ENCODE assay signal across 15 cellular contexts in the genomic region with DNA sequence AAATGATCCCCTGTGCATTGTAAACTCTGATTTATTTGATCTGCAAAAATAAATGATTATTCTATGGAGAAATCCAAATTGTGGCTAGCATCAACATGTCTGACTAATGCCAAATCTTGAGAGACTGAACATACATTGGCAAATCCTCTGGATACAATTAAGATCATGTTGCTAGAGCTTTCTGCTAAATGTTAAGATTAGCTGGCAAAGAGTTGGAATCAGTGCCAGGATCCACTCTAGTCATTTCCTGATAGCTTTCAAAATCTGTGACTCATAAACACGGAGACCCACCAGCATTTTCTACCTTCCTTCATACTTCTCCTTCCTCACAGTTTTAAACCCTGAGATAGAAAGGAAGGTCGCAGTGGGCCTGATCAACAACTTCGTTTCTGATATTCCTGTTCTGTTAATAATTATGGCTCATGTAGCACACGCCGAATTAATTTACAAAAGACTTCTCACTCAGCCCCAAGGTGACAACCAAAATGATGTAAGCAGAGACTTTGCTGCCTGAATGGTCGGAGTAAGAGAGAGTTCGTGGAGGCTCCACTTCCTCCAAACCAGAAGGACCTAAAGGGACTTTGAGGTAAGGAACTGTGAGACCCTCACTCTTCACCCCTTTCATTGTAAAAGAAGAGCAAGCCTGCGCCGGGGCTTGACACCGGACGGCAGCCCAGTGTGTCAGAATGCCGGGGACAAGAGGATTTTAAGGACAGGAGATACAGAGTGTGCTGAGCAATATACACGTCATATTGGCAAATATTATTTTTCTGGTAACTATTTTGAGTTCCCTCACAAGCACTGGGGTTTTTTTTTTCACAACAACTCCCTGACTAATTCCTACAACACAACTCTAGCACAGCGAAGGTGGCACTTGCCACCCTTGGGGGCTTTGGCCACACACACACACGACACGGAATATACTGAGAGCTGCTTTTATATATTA. TPM values are rescaled to one million over a fixed set of nuclear protein-coding genes. Genes with fewer than 3 reads are reported as not detected.
DNase-seq lines count a peak whose midpoint lies in the region; ATAC-seq, FAIRE-seq and TF ChIP-seq lines count a peak whose summit lies in the region.
"Had no signal": no experiment of that assay in that cellular context is flagged by ENCODE, and none has a peak within 500 bp of the region (broad histone marks: within the 10 kb centered on the region; RNA-seq: fewer than 3 reads in every experiment).

No MANE protein-coding gene starts in this region.

- ATAC-seq in RWPE2 (ENCODE audit: low read depth), result peak; percentile 91
- no peak for ATAC-seq in HG03025 (IDR thresholded peaks at IDR 0.05; ENCODE audit: low FRiP score, unreplicated experiment)
- ATAC-seq: left colon had no signal

- H3K9me3 ChIP-seq in RWPE2 (ENCODE audit: severe bottlenecking) (no peaks in the 10 kb centered on the region), fibroblast of lung (ENCODE audit: control insufficient read depth, insufficient read depth, low read depth, low read length) (no peaks in the 10 kb centered on the region), smooth muscle cell (replicated peaks; ENCODE audit: low read depth) (no peaks in the 10 kb centered on the region)

- H2AFZ ChIP-seq in fibroblast of lung (ENCODE audit: low read length), result no peak overlapping the region
- H2AFZ ChIP-seq in smooth muscle cell (ENCODE audit: low read depth), result no peak overlapping the region

- H3F3A ChIP-seq in smooth muscle cell (ENCODE audit: low read depth), result no peaks in the 10 kb centered on the region

- peaks cover 7% of the 10 kb centered on the region for H3K4me1 Mint-ChIP-seq in progenitor cell of endocrine pancreas (ENCODE audit: low read depth)

- no peak overlapping the region for H3K4me3 Mint-ChIP-seq in progenitor cell of endocrine pancreas (ENCODE audit: low read depth)
- H3K4me3 Mint-ChIP-seq: activated CD4-positive, alpha-beta T cell treated with anti-CD3 and anti-CD28 coated beads, Interleukin-2, amount 10 ng/mL, durations not matched to agents 7 days and 5 days had no signal

- TF ChIP-seq CTCF in RWPE2 (IDR thresholded peaks at IDR 0.05; ENCODE audit: poor library complexity, severe bottlenecking) (no peak), fibroblast of lung (conservative IDR thresholded peaks at IDR 0.05 in 1 of 2, IDR thresholded peaks at IDR 0.05 in 1 of 2; ENCODE audit: low read depth in 1 of 2, low read length in 2 of 2) (no peak), smooth muscle cell (IDR thresholded peaks at IDR 0.05; ENCODE audit: borderline replicate concordance, insufficient read depth, poor library complexity, severe bottlenecking) (no peak), progenitor cell of endocrine pancreas (IDR thresholded peaks at IDR 0.05; ENCODE audit: unreplicated experiment) (no peak)

- H3K4me1 ChIP-seq in RWPE2 (ENCODE audit: insufficient read depth, poor library complexity, severe bottlenecking) (peaks cover 17% of the 10 kb centered on the region), fibroblast of lung (ENCODE audit: control insufficient read depth, extremely low read depth, insufficient read depth, low read length) (peaks cover 10% of the 10 kb centered on the region), smooth muscle cell (ENCODE audit: low read depth) (no peaks in the 10 kb centered on the region)

- H3K36me3 Mint-ChIP-seq in progenitor cell of endocrine pancreas (ENCODE audit: insufficient read depth), result no peaks in the 10 kb centered on the region

- peak overlapping the region; percentile 52 for H3K4me2 ChIP-seq in fibroblast of lung (ENCODE audit: extremely low read depth, insufficient read depth, low read length)
- peak overlapping the region; percentile 47 for H3K4me2 ChIP-seq in smooth muscle cell

- H3K27ac Mint-ChIP-seq in progenitor cell of endocrine pancreas, result no peak overlapping the region
- H3K27ac Mint-ChIP-seq: activated CD4-positive, alpha-beta T cell treated with anti-CD3 and anti-CD28 coated beads, Interleukin-2, amount 10 ng/mL, durations not matched to agents 7 days and 5 days had no signal

- H3K36me3 ChIP-seq in RWPE2 (ENCODE audit: low read depth) (no peaks in the 10 kb centered on the region), fibroblast of lung (ENCODE audit: control insufficient read depth, insufficient read depth, low read length) (no peaks in the 10 kb centered on the region), smooth muscle cell (ENCODE audit: low read depth) (no peaks in the 10 kb centered on the region)

- H3K27ac ChIP-seq in RWPE2 (ENCODE audit: poor library complexity, severe bottlenecking), result peak overlapping the region; percentile 82
- H3K27ac ChIP-seq in fibroblast of lung (ENCODE audit: insufficient read depth, low read length), result peak overlapping the region; percentile 45
- no peak overlapping the region for H3K27ac ChIP-seq in smooth muscle cell (ENCODE audit: low read depth)

- H3K4me3 ChIP-seq in RWPE2 (ENCODE audit: severe bottlenecking) (no peak overlapping the region), fibroblast of lung (replicated peaks in 1 of 4; ENCODE audit: control extremely low read depth in 1 of 4, insufficient read depth in 1 of 4, low read depth in 3 of 4, low read length in 4 of 4) (no peak overlapping the region), smooth muscle cell (no peak overlapping the region)

- no peaks in the 10 kb centered on the region for H3K9me3 Mint-ChIP-seq in progenitor cell of endocrine pancreas (ENCODE audit: low read depth)
- H3K9me3 Mint-ChIP-seq: activated CD4-positive, alpha-beta T cell treated with anti-CD3 and anti-CD28 coated beads, Interleukin-2, amount 10 ng/mL, durations not matched to agents 7 days and 5 days had no signal

- no peaks in the 10 kb centered on the region for H4K20me1 ChIP-seq in fibroblast of lung (ENCODE audit: control insufficient read depth, extremely low read depth, insufficient read depth, low read length)
- H4K20me1 ChIP-seq in smooth muscle cell (ENCODE audit: low read depth), result no peaks in the 10 kb centered on the region

- H3K9ac ChIP-seq in fibroblast of lung (ENCODE audit: insufficient read depth, low read length), result no peak overlapping the region
- no peak overlapping the region for H3K9ac ChIP-seq in smooth muscle cell (ENCODE audit: low read depth)

- 86% methylated on average over 16 of the region's 16 CpGs for WGBS in smooth muscle cell (ENCODE audit: low lambda C conversion rate)

- H3K27me3 Mint-ChIP-seq in progenitor cell of endocrine pancreas, result peaks cover 33% of the 10 kb centered on the region

- H3K27me3 ChIP-seq in RWPE2 (ENCODE audit: insufficient read depth, poor library complexity, severe bottlenecking) (no peaks in the 10 kb centered on the region), fibroblast of lung (ENCODE audit: control insufficient read depth, insufficient read depth, low read length) (no peaks in the 10 kb centered on the region), smooth muscle cell (ENCODE audit: low read depth) (peaks cover 9% of the 10 kb centered on the region)

- FAIRE-seq in frontal cortex (lab: Jason Lieb, UNC), result no peak
- FAIRE-seq: G401.6, H1 had no signal

- peak; percentile 83 for DNase-seq in GM04503 (ENCODE audit: low read depth)
- no peak for DNase-seq in RWPE2 (ENCODE audit: low spot score)
- DNase-seq in fibroblast of lung (ENCODE audit: low read depth in 2 of 2), result peak; percentile 82 to 91
- DNase-seq in smooth muscle cell (lab: John Stamatoyannopoulos, UW; ENCODE audit: unreplicated experiment), result no peak
- no peak for DNase-seq in frontal cortex (ENCODE audit: low spot score in 2 of 2)
- DNase-seq in progenitor cell of endocrine pancreas (ENCODE audit: low spot score, unreplicated experiment), result no peak
- no peak for DNase-seq in stimulated activated CD4-positive, alpha-beta T cell treated with anti-CD3 and anti-CD28 coated beads, Interleukin-12 subunit alpha, Interleukin-12 subunit beta, amount 100 ng/mL, for 4 hours
- DNase-seq: activated CD4-positive, alpha-beta T cell treated with anti-CD3 and anti-CD28 coated beads, Interleukin-2, amount 10 ng/mL, durations not matched to agents 7 days and 5 days; KBM-7; left colon; NCI-H2171; nucleus accumbens had no signal

- no peaks in the 10 kb centered on the region for H3K79me2 ChIP-seq in fibroblast of lung (ENCODE audit: control insufficient read depth, insufficient read depth, low read length)
- no peaks in the 10 kb centered on the region for H3K79me2 ChIP-seq in smooth muscle cell (ENCODE audit: low read depth)

RNA-seq across cellular contexts. Expression of gene SERPINH1, which starts 42.0 kb away (rescaled TPM):
- total RNA-seq in fibroblast of lung, result 750 and 828 TPM in 2 replicates
- polyA plus RNA-seq in fibroblast of lung, result 373 and 491 TPM in 2 replicates
- 777 and 1,001 TPM in 2 replicates for polyA plus RNA-seq in fibroblast of lung (2012)
- polyA minus RNA-seq in fibroblast of lung (ENCODE audit: low replicate concordance), result 802 and 1,363 TPM in 2 replicates
- 2,653 and 2,895 TPM in 2 replicates for total RNA-seq in smooth muscle cell
- polyA plus RNA-seq in smooth muscle cell, result 1,110 and 1,493 TPM in 2 replicates
- 20.0 TPM for total RNA-seq in frontal cortex
- total RNA-seq in progenitor cell of endocrine pancreas, result 223 and 234 TPM in 2 replicates

Comparison
In these comparisons a context has a peak if more than half of its experiments do, and no peak if none do; other contexts are left out.
1. DNase-seq: peak in GM04503 (single experiment) and fibroblast of lung (2 of 2); none in RWPE2 (single experiment), smooth muscle cell (single experiment), frontal cortex (0 of 2), progenitor cell of endocrine pancreas (single experiment) and stimulated activated CD4-positive, alpha-beta T cell treated with anti-CD3 and anti-CD28 coated beads, Interleukin-12 subunit alpha, Interleukin-12 subunit beta, amount 100 ng/mL, for 4 hours (single experiment).
2. RNA of gene SERPINH1, which starts 42.0 kb away (total RNA-seq): 2,653 to 2,895 TPM in smooth muscle cell, 750 to 828 TPM in fibroblast of lung and 223 to 234 TPM in progenitor cell of endocrine pancreas; 20.0 TPM in frontal cortex (single experiment); every median in the first group is over 10 times any median in the second.